ENCODE assay signal across 8 cellular contexts in genomic region chr12:49336645-49337584, GRCh38. TPM values are rescaled to one million over a fixed set of nuclear protein-coding genes. Genes with fewer than 3 reads are reported as not detected.
DNase-seq lines count a peak whose midpoint lies in the region; ATAC-seq, FAIRE-seq and TF ChIP-seq lines count a peak whose summit lies in the region.

TSS of gene C1QL4 (minus strand) at chr12:49337188. CDS start at chr12:49336477, 711 bp downstream.

- ATAC-seq in HG03460 (IDR thresholded peaks at IDR 0.05; ENCODE audit: unreplicated experiment) (peak; percentile 78), HG03045 (IDR thresholded peaks at IDR 0.05; ENCODE audit: unreplicated experiment) (no peak)

- TF ChIP-seq POLR2A in GM12891 (IDR thresholded peaks at IDR 0.05; ENCODE audit: low read depth, low read length): no peak

- peak; percentile 95 for TF ChIP-seq CTCF in endothelial cell (IDR thresholded peaks at IDR 0.05; ENCODE audit: unreplicated experiment)

- FAIRE-seq in GM12891 (lab: Jason Lieb, UNC): peak; percentile 81

- peaks cover 59% of the 10 kb centered on the region for H3K27me3 Mint-ChIP-seq in endothelial cell (ENCODE audit: unreplicated experiment)

- no peaks in the 10 kb centered on the region for H3K9me3 Mint-ChIP-seq in endothelial cell (ENCODE audit: unreplicated experiment)

- H3K36me3 Mint-ChIP-seq in endothelial cell (ENCODE audit: low read depth, unreplicated experiment): peaks cover 9% of the 10 kb centered on the region

- peaks cover 10% of the 10 kb centered on the region for H3K4me1 Mint-ChIP-seq in endothelial cell (ENCODE audit: unreplicated experiment)

- H3K27ac Mint-ChIP-seq in endothelial cell (ENCODE audit: unreplicated experiment): peak within 1 kb of the TSS; percentile 36

- DNase-seq in GM12891 (ENCODE audit: insufficient read length, low spot score) (peak; percentile 90), NOMO-1 treated with DMSO at 0.1 percent for 48 hours (lab: John Stamatoyannopoulos, UW; ENCODE audit: unreplicated experiment) (peak; percentile 70), endothelial cell (ENCODE audit: low spot score) (peak; percentile 95), midbrain (lab: John Stamatoyannopoulos, UW) (peak; percentile 78)
- DNase-seq in activated CD8-positive, alpha-beta memory T cell treated with anti-CD3 and anti-CD28 coated beads, Interleukin-2, amount 50 U/mL, for 1 hour (ENCODE audit: extremely low read depth): peak; percentile 55
- DNase-seq in stimulated activated CD8-positive, alpha-beta memory T cell treated with anti-CD3 and anti-CD28 coated beads, Interleukin-2, amount 100 ng/mL, for 1 hour (ENCODE audit: low read depth in 2 of 2): peak; percentile 76 to 81

- H3K4me3 Mint-ChIP-seq in endothelial cell (ENCODE audit: unreplicated experiment): no peak within 1 kb of the TSS

TF ChIP-seq in GM12891, 5 proteins besides CTCF, POLR2A, EP300 and RAD21:
- TF ChIP-seq POLR2AphosphoS5 (IDR thresholded peaks at IDR 0.05; ENCODE audit: low read depth, low read length): no peak

RNA-seq across cellular contexts. Expression of gene C1QL4, which starts in this region (rescaled TPM):
- 0.12 TPM for polyA plus RNA-seq in GM12891 (2012; ENCODE audit: low read depth, missing spikeins)
- not detected for total RNA-seq in endothelial cell (ENCODE audit: unreplicated experiment)

Comparison
In these comparisons a context has a peak if more than half of its experiments do, and no peak if none do; other contexts are left out.
1. Peak in DNase-seq in endothelial cell; RNA of the gene not detected or under 1 TPM.